Comparison of ENCODE assay signal across 19 cellular contexts in genomic region chr4:158179465-158179864, GRCh38. TPM values are rescaled to one million over a fixed set of nuclear protein-coding genes. Genes with fewer than 3 reads are reported as not detected.
A peak's percentile ranks its signal among the peaks of the same experiment; 100 is the strongest.
DNase-seq lines count a peak whose midpoint lies in the region; ATAC-seq and TF ChIP-seq lines count a peak whose summit lies in the region.
"Had no signal": no experiment of that assay in that cellular context is flagged by ENCODE, and none has a peak within 500 bp of the region (broad histone marks: within the 10 kb centered on the region; RNA-seq: fewer than 3 reads in every experiment).

No MANE protein-coding gene starts in this region.

- CTCF ChIA-PET in MCF 10A (lab: Yijun Ruan, JAX) = interaction anchor here (0.7 to 1.3 kb wide), 2 partner anchors 13 to 444 kb away, joined by 3 to 9 read pairs; no protein-coding TSS in a partner anchor

- H3K4me1 Mint-ChIP-seq in MCF 10A (ENCODE audit: insufficient read depth, unreplicated experiment) = peaks cover 13% of the 10 kb centered on the region
- H3K4me1 Mint-ChIP-seq in chondrocyte (ENCODE audit: low read depth) = peaks cover 38% of the 10 kb centered on the region
- H3K4me1 Mint-ChIP-seq: CD4-positive, alpha-beta memory T cell had no signal

- POLR2A ChIA-PET in MCF 10A (lab: Yijun Ruan, JAX) = interaction anchor here (0.6 kb wide), 1 partner anchor 1366 kb away, joined by 3 read pairs; no protein-coding TSS in a partner anchor

- H3K4me3 ChIP-seq in breast epithelium (no peak overlapping the region), tibial artery (peak overlapping the region; percentile 8 to 27), suprapubic skin (no peak overlapping the region)
- H3K4me3 ChIP-seq: A549, BLaER1 had no signal

- H3K27me3 ChIP-seq in breast epithelium (no peaks in the 10 kb centered on the region), tibial artery (no peaks in the 10 kb centered on the region), suprapubic skin (no peaks in the 10 kb centered on the region)
- H3K27me3 ChIP-seq: BLaER1 had no signal

- TF ChIP-seq CTCF in breast epithelium (IDR thresholded peaks at IDR 0.05) (no peak), MCF 10A (IDR thresholded peaks at IDR 0.05; ENCODE audit: unreplicated experiment) (no peak), chondrocyte (IDR thresholded peaks at IDR 0.05) (no peak), tibial artery (IDR thresholded peaks at IDR 0.05) (no peak), suprapubic skin (IDR thresholded peaks at IDR 0.05) (no peak)

- H3K4me3 Mint-ChIP-seq in MCF 10A (ENCODE audit: unreplicated experiment) (no peak overlapping the region), chondrocyte (ENCODE audit: unreplicated experiment) (no peak overlapping the region)
- H3K4me3 Mint-ChIP-seq: CD14-positive monocyte; CD4-positive, alpha-beta memory T cell; H9 had no signal

- ATAC-seq in GM18870 (IDR thresholded peaks at IDR 0.05; ENCODE audit: unreplicated experiment) = no peak
- ATAC-seq: A549, HepG2 had no signal

- H3K36me3 ChIP-seq in breast epithelium = no peaks in the 10 kb centered on the region
- no peaks in the 10 kb centered on the region for H3K36me3 ChIP-seq in tibial artery
- no peaks in the 10 kb centered on the region for H3K36me3 ChIP-seq in suprapubic skin
- H3K36me3 ChIP-seq: BLaER1 had no signal

- DNase-seq in breast epithelium (ENCODE audit: low spot score in 2 of 2) (no peak), MCF 10A (ENCODE audit: unreplicated experiment) (no peak), chondrocyte (ENCODE audit: low spot score) (no peak), lung microvascular endothelial cell (ENCODE audit: low read depth in 2 of 2) (peak; percentile 27 to 63), tibial artery (no peak), suprapubic skin (ENCODE audit: low spot score in 2 of 2) (no peak), Ammon's horn (ENCODE audit: low spot score) (no peak)
- DNase-seq: AML-193; CD4-positive, alpha-beta memory T cell; DMS79 treated with DMSO at 0.1 percent for 48 hours; GF-D8; H9 had no signal

- no TSS peak for BruUV-seq in MCF 10A (replicated peaks; lab: Mats Ljungman, UMichigan)

- H3K9me3 ChIP-seq in breast epithelium (no peaks in the 10 kb centered on the region), tibial artery (no peaks in the 10 kb centered on the region), suprapubic skin (no peaks in the 10 kb centered on the region)
- H3K9me3 ChIP-seq: A549, BLaER1 had no signal

- intact Hi-C loops in breast epithelium (cut with DNase I; ENCODE audit: low total_unique reads) (loop anchor here (10.0 kb wide), 1 partner anchor 185 kb away; no protein-coding TSS in a partner anchor), MCF 10A (cut with micrococcal nuclease) (no loop called here), tibial artery (cut with DNase I; ENCODE audit: low total_unique reads) (no loop called here)

- H3K27ac Mint-ChIP-seq in MCF 10A (ENCODE audit: low read depth, unreplicated experiment) = no peak overlapping the region
- peak overlapping the region; percentile 84 for H3K27ac Mint-ChIP-seq in chondrocyte (ENCODE audit: unreplicated experiment)
- H3K27ac Mint-ChIP-seq: CD4-positive, alpha-beta memory T cell; H9 had no signal

- H3K27ac ChIP-seq in breast epithelium = peak overlapping the region; percentile 80 to 88
- peak overlapping the region; percentile 87 to 89 for H3K27ac ChIP-seq in tibial artery
- no peak overlapping the region for H3K27ac ChIP-seq in suprapubic skin
- H3K27ac ChIP-seq: 22Rv1, A549, BLaER1 had no signal

- no peak for TF ChIP-seq POLR2A in breast epithelium (IDR thresholded peaks at IDR 0.05)
- TF ChIP-seq POLR2A in suprapubic skin (IDR thresholded peaks at IDR 0.05) = no peak

- H3K4me1 ChIP-seq in breast epithelium = peaks cover 0 to 17% of the 10 kb centered on the region in 2 donors
- peaks cover 0 to 71% (median 40%) of the 10 kb centered on the region in 4 donors for H3K4me1 ChIP-seq in tibial artery
- H3K4me1 ChIP-seq in suprapubic skin = peaks cover 7% of the 10 kb centered on the region
- H3K4me1 ChIP-seq: A549, BLaER1 had no signal

- H3K27me3 Mint-ChIP-seq in MCF 10A (ENCODE audit: insufficient read depth, unreplicated experiment) = no peaks in the 10 kb centered on the region
- no peaks in the 10 kb centered on the region for H3K27me3 Mint-ChIP-seq in chondrocyte (ENCODE audit: low read depth)

- H3K9me3 Mint-ChIP-seq in MCF 10A (ENCODE audit: unreplicated experiment) (no peaks in the 10 kb centered on the region), chondrocyte (ENCODE audit: low read depth) (no peaks in the 10 kb centered on the region)
- H3K9me3 Mint-ChIP-seq: CD14-positive monocyte; CD4-positive, alpha-beta memory T cell; H9 had no signal

- 77% methylated on average over 3 of the region's 3 CpGs for WGBS in suprapubic skin

- peaks cover 17% of the 10 kb centered on the region for H3K36me3 Mint-ChIP-seq in MCF 10A (ENCODE audit: insufficient read depth, unreplicated experiment)
- H3K36me3 Mint-ChIP-seq in chondrocyte (ENCODE audit: low read depth) = no peaks in the 10 kb centered on the region
- H3K36me3 Mint-ChIP-seq: CD4-positive, alpha-beta memory T cell had no signal

- TF ChIP-seq EP300 in suprapubic skin (IDR thresholded peaks at IDR 0.05) = no peak

RNA-seq across cellular contexts. Expression of gene GASK1B, which starts 6.6 kb away (rescaled TPM):
- total RNA-seq in breast epithelium (10 to 100 TPM; 69.3 to 71.1 (median 70.4) TPM), MCF 10A (2022) (7.2 and 9.7 TPM in 2 replicates), chondrocyte (36.2 to 139 TPM (median 37.6 TPM) in 3 replicates), lung microvascular endothelial cell (32.7 and 57.8 TPM in 2 replicates), suprapubic skin (10 to 100 TPM in 1 of 4 donors, 1 to 10 TPM in 3; 4.6 to 12.6 (median 7.6) TPM)
- total RNA-seq: H1, H9 had no signal

RNA-seq across cellular contexts. Expression of gene TMEM144, which starts 30.8 kb away (rescaled TPM):
- total RNA-seq in breast epithelium (10 to 100 TPM; 14.7 to 50.1 (median 44.2) TPM), MCF 10A (2022) (4.4 and 6.4 TPM in 2 replicates), chondrocyte (2.6 to 4.1 TPM (median 3.0 TPM) in 3 replicates), lung microvascular endothelial cell (2.4 and 5.8 TPM in 2 replicates), suprapubic skin (1 to 10 TPM; 3.7 to 9.3 (median 6.2) TPM)

Comparison
In these comparisons a context has a peak if more than half of its experiments do, and no peak if none do; other contexts are left out.
1. DNase-seq: peak in lung microvascular endothelial cell (2 of 2); none in breast epithelium (0 of 2), MCF 10A (single experiment), chondrocyte (single experiment), tibial artery (0 of 2), suprapubic skin (0 of 2) and Ammon's horn (single experiment).
2. H3K4me3 ChIP-seq: peak in tibial artery (2 of 2); none in breast epithelium (0 of 3) and suprapubic skin (single experiment).